18 cellular contexts compared by ENCODE assay signal in the genomic region with DNA sequence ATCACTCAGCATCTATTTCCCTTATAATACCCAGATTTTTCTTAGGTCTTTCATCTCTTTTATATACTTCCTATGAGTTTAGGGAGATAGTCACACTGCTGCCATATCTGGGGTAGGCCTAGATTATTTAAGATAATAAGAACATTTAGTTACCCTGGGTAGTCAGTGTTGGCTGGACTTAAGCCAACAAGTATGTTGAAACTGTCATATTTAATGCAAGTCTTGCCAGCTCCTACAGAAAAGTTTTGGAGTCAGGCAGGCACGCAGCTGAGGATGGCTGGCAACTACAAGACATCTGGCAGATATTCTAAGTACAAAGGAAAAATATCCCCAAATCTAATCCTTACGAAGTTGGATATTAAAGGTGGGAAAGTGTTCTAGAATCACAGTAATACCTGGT.
"Had no signal": no experiment of that assay in that cellular context is flagged by ENCODE, and none has a peak within 500 bp of the region (broad histone marks: within the 10 kb centered on the region; RNA-seq: fewer than 3 reads in every experiment).

No MANE protein-coding gene starts in this region.

- H3K4me3 ChIP-seq: adrenal gland, colonic mucosa, lower lobe of right lung, sigmoid colon had no signal

- DNase-seq: activated CD4-positive, alpha-beta T cell treated with anti-CD3 and anti-CD28 coated beads, Interleukin-2, amount 50 U/mL, for 4 hours; activated CD4-positive, CD25-positive, alpha-beta regulatory T cell treated with anti-CD3 and anti-CD28 coated beads, Interleukin-2, amount 50 U/mL, for 72 hours; activated effector memory CD4-positive, alpha-beta T cell treated with anti-CD3 and anti-CD28 coated beads, Interleukin-2, amount 50 U/mL, for 16 hours; activated T-cell treated with anti-CD3 and anti-CD28 coated beads, Interleukin-2, amount 50 U/mL, for 72 hours; adrenal gland; caudate nucleus; colonic mucosa; endodermal cell; hippocampal formation; islet precursor cell; left colon; lower lobe of right lung; midbrain; nephron progenitor cell; nucleus accumbens; posterior cingulate gyrus; sigmoid colon; stimulated activated naive CD4-positive, alpha-beta T cell had no signal

- ATAC-seq: activated T-cell treated with anti-CD3 and anti-CD28 coated beads, Interleukin-2, amount 50 U/mL, for 72 hours; left colon; lower lobe of right lung had no signal
